In the genomic region with DNA sequence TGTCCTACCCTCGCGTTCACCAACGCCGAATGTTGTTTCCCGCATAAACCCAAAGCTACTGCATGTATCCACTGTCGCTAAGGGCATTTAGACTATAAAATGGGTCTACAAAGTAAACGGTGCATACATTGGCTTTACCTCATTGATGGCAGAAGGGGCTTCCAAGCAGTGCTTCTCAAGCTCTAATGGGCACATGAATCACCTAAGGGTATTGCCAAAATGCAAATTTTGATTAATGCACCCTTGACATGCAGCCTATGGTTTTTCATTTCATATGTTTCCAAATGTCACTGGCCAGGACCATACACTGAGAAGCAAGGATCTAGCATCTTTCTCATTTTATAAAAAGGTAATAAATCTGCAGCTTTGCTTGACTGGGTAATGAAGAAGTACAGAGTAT, we compare ENCODE assay signal across 32 cellular contexts. TPM values are rescaled to one million over a fixed set of nuclear protein-coding genes. Genes with fewer than 3 reads are reported as not detected.
"Had no signal": no experiment of that assay in that cellular context is flagged by ENCODE, and none has a peak within 500 bp of the region (broad histone marks: within the 10 kb centered on the region; RNA-seq: fewer than 3 reads in every experiment).

No MANE protein-coding gene starts in this region.

- DNase-seq: stimulated activated CD4-positive, alpha-beta T cell treated with anti-CD3 and anti-CD28 coated beads, Interleukin-2, amount 100 ng/mL, for 48 hours; stimulated activated CD4-positive, alpha-beta T cell treated with anti-CD3 and anti-CD28 coated beads, Interleukin-4, amount 100 ng/mL, for 1 hour; stimulated activated CD4-positive, alpha-beta T cell treated with anti-CD3 and anti-CD28 coated beads, Interleukin-4, amount 100 ng/mL, for 24 hours; stimulated activated CD4-positive, alpha-beta T cell treated with anti-CD3 and anti-CD28 coated beads, Interleukin-4, amount 100 ng/mL, for 4 hours; stimulated activated CD8-positive, alpha-beta memory T cell treated with anti-CD3 and anti-CD28 coated beads, Interleukin-4, amount 100 ng/mL, for 48 hours; stimulated activated naive CD4-positive, alpha-beta T cell; stimulated activated naive CD4-positive, alpha-beta T cell treated with Interleukin-2 at 50 U/mL for 16 hours; stimulated activated naive CD8-positive, alpha-beta T cell treated with anti-CD3 and anti-CD28 coated beads, Interleukin-15, amount 100 ng/mL, for 72 hours; stimulated activated naive CD8-positive, alpha-beta T cell treated with anti-CD3 and anti-CD28 coated beads, Interleukin-15, Interleukin-2, amounts not matched to agents 100 U/mL and 50 U/mL, for 24 hours; stomach; substantia nigra; testis; thyroid gland; tibial artery; transverse colon; trophoblast cell; upper lobe of left lung; upper lobe of right lung; uterus had no signal

- H3K27ac Mint-ChIP-seq: stimulated activated effector memory CD8-positive, alpha-beta T cell treated with anti-CD3 and anti-CD28 coated beads, Interleukin-12 subunit alpha, Interleukin-12 subunit beta, amount 100 ng/mL, for 72 hours; stimulated activated memory B cell treated with anti-CD40 and anti-IgM and Interleukin-4, amounts not matched to agents 10 μg/mL and 1 μg/mL and 100 μg/mL, for 72 hours; stimulated activated naive CD8-positive, alpha-beta T cell treated with anti-CD3 and anti-CD28 coated beads, Interleukin-15, amount 100 ng/mL, for 72 hours; stimulated activated naive CD8-positive, alpha-beta T cell treated with anti-CD3 and anti-CD28 coated beads, Interleukin-15, Interleukin-2, amounts not matched to agents 100 ng/mL and 50 ng/mL, for 24 hours; type B pancreatic cell had no signal

- H3K27ac ChIP-seq: stomach, suprapubic skin, testis, thoracic aorta, thyroid gland, tibial artery, tibial nerve, transverse colon, upper lobe of left lung, upper lobe of right lung, uterus, vagina had no signal

- H3K36me3 ChIP-seq: stomach, suprapubic skin, thoracic aorta, thyroid gland, tibial artery, tibial nerve, transverse colon, upper lobe of left lung, upper lobe of right lung, uterus, vagina had no signal

- H3K4me3 ChIP-seq: stomach, suprapubic skin, testis, thoracic aorta, thyroid gland, tibial artery, tibial nerve, transverse colon, upper lobe of left lung, upper lobe of right lung, uterus, vagina had no signal

- H3K27me3 ChIP-seq: stomach, suprapubic skin, testis, thyroid gland, tibial artery, tibial nerve, transverse colon, upper lobe of left lung, upper lobe of right lung, uterus, vagina had no signal

- H3K9me3 ChIP-seq: stomach, suprapubic skin, testis, thoracic aorta, thyroid gland, tibial artery, tibial nerve, transverse colon, upper lobe of left lung, upper lobe of right lung, uterus, vagina had no signal

- H3K27me3 Mint-ChIP-seq: stimulated activated memory B cell treated with anti-CD40 and anti-IgM and Interleukin-4, amounts not matched to agents 10 μg/mL and 1 μg/mL and 100 μg/mL, for 72 hours; stimulated activated naive CD8-positive, alpha-beta T cell treated with anti-CD3 and anti-CD28 coated beads, Interleukin-15, amount 100 ng/mL, for 72 hours; type B pancreatic cell had no signal

- H3K4me1 ChIP-seq: stomach, suprapubic skin, testis, thyroid gland, tibial artery, tibial nerve, transverse colon, upper lobe of left lung, upper lobe of right lung, uterus, vagina had no signal

- ATAC-seq: stimulated activated effector memory CD8-positive, alpha-beta T cell treated with anti-CD3 and anti-CD28 coated beads, Interleukin-12 subunit alpha, Interleukin-12 subunit beta, amount 100 ng/mL, for 72 hours; stimulated activated memory B cell treated with anti-CD40 and anti-IgM and Interleukin-4, amounts not matched to agents 10 μg/mL and 1 μg/mL and 100 μg/mL, for 72 hours; stimulated activated naive CD8-positive, alpha-beta T cell treated with anti-CD3 and anti-CD28 coated beads, Interleukin-15, amount 100 ng/mL, for 72 hours; stimulated activated naive CD8-positive, alpha-beta T cell treated with anti-CD3 and anti-CD28 coated beads, Interleukin-15, Interleukin-2, amounts not matched to agents 100 U/mL and 50 U/mL, for 24 hours; upper lobe of right lung had no signal

- H3K36me3 Mint-ChIP-seq: stimulated activated effector memory CD8-positive, alpha-beta T cell treated with anti-CD3 and anti-CD28 coated beads, Interleukin-12 subunit alpha, Interleukin-12 subunit beta, amount 100 ng/mL, for 72 hours; stimulated activated memory B cell treated with anti-CD40 and anti-IgM and Interleukin-4, amounts not matched to agents 10 μg/mL and 1 μg/mL and 100 μg/mL, for 72 hours; type B pancreatic cell had no signal

- H3K9me3 Mint-ChIP-seq: stimulated activated effector memory CD8-positive, alpha-beta T cell treated with anti-CD3 and anti-CD28 coated beads, Interleukin-12 subunit alpha, Interleukin-12 subunit beta, amount 100 ng/mL, for 72 hours; stimulated activated memory B cell treated with anti-CD40 and anti-IgM and Interleukin-4, amounts not matched to agents 10 μg/mL and 1 μg/mL and 100 μg/mL, for 72 hours; stimulated activated naive CD8-positive, alpha-beta T cell treated with anti-CD3 and anti-CD28 coated beads, Interleukin-15, amount 100 ng/mL, for 72 hours; stimulated activated naive CD8-positive, alpha-beta T cell treated with anti-CD3 and anti-CD28 coated beads, Interleukin-15, Interleukin-2, amounts not matched to agents 100 ng/mL and 50 ng/mL, for 24 hours; type B pancreatic cell had no signal

- H3K4me3 Mint-ChIP-seq: stimulated activated effector memory CD8-positive, alpha-beta T cell treated with anti-CD3 and anti-CD28 coated beads, Interleukin-12 subunit alpha, Interleukin-12 subunit beta, amount 100 ng/mL, for 72 hours; stimulated activated memory B cell treated with anti-CD40 and anti-IgM and Interleukin-4, amounts not matched to agents 10 μg/mL and 1 μg/mL and 100 μg/mL, for 72 hours; stimulated activated naive CD8-positive, alpha-beta T cell treated with anti-CD3 and anti-CD28 coated beads, Interleukin-15, amount 100 ng/mL, for 72 hours; stimulated activated naive CD8-positive, alpha-beta T cell treated with anti-CD3 and anti-CD28 coated beads, Interleukin-15, Interleukin-2, amounts not matched to agents 100 ng/mL and 50 ng/mL, for 24 hours; type B pancreatic cell had no signal

- H3K4me1 Mint-ChIP-seq: stimulated activated effector memory CD8-positive, alpha-beta T cell treated with anti-CD3 and anti-CD28 coated beads, Interleukin-12 subunit alpha, Interleukin-12 subunit beta, amount 100 ng/mL, for 72 hours; stimulated activated memory B cell treated with anti-CD40 and anti-IgM and Interleukin-4, amounts not matched to agents 10 μg/mL and 1 μg/mL and 100 μg/mL, for 72 hours; stimulated activated naive CD8-positive, alpha-beta T cell treated with anti-CD3 and anti-CD28 coated beads, Interleukin-15, amount 100 ng/mL, for 72 hours had no signal

RNA-seq across cellular contexts. Expression of a gene that starts 2.7 kb away (rescaled TPM):
- total RNA-seq: stomach, subcutaneous adipose tissue, suprapubic skin, temporal lobe, thoracic aorta, thyroid gland, tibial nerve, transverse colon, upper lobe of left lung, upper lobe of right lung, ureter, urinary bladder, uterus, vagina had no signal
- polyA plus RNA-seq: stomach, thymus, urinary bladder had no signal

RNA-seq across cellular contexts. Expression of a gene that starts 24.7 kb away (rescaled TPM):
- total RNA-seq: stomach, subcutaneous adipose tissue, temporal lobe, thoracic aorta, tibial nerve, upper lobe of left lung, upper lobe of right lung, ureter, urinary bladder, uterus had no signal
- polyA plus RNA-seq: stomach, thymus, urinary bladder had no signal

RNA-seq across cellular contexts. Expression of a gene that starts 34.2 kb away (rescaled TPM):
- total RNA-seq: stomach, subcutaneous adipose tissue, suprapubic skin, temporal lobe, thoracic aorta, thyroid gland, tibial nerve, transverse colon, upper lobe of left lung, upper lobe of right lung, ureter, urinary bladder, uterus, vagina had no signal
- polyA plus RNA-seq: stomach, thymus, urinary bladder had no signal

RNA-seq across cellular contexts. Expression of a gene that starts 34.2 kb away (rescaled TPM):
- total RNA-seq: stomach, subcutaneous adipose tissue, suprapubic skin, temporal lobe, thoracic aorta, thyroid gland, tibial nerve, transverse colon, upper lobe of left lung, upper lobe of right lung, ureter, urinary bladder, uterus, vagina had no signal
- polyA plus RNA-seq: stomach, thymus, urinary bladder had no signal

RNA-seq across cellular contexts. Expression of a gene that starts 46.6 kb away (rescaled TPM):
- total RNA-seq: stomach, subcutaneous adipose tissue, suprapubic skin, temporal lobe, testis, thoracic aorta, thyroid gland, tibial nerve, transverse colon, upper lobe of left lung, upper lobe of right lung, ureter, urinary bladder, uterus, vagina had no signal
- polyA plus RNA-seq: stomach, thymus, urinary bladder had no signal
